ENCODE assay signal across 8 cellular contexts in the genomic region with DNA sequence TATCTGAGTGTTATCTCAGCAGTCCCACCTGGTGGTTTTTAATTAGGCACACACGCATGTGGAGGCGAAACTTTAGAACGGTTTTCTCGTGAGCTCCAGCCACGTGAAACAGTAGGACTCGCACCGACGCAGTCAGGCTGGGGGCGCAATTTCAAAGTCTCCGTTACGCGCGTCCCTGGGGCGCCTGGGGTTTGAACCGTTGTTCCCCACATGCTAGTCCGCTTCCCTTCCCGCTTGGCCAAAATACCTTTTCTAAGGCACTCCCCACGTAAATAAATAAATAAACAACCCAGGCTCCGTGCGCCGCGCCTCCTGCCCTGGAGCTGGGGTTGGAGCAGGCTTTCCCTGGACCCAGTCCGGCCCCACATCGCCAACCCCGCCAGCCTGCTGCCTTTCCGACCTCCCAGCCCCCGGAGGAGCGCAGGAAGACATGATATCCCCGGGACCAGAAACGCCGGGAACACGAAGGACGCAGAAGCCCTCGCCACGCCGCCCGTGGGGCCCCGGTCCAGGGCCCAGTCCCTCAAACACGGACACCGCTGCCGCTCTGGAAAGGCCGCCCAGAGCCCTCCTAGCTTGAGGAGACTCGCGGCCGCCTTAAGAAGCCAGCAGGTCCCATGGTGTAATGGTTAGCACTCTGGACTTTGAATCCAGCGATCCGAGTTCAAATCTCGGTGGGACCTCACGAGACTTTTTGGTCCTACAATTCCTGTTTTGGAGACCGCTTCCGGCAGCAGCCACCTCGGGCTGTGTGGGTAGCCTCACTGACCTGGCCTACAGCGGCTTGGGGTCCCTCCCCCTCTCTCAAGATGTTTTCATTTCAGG. TPM values are rescaled to one million over a fixed set of nuclear protein-coding genes. Genes with fewer than 3 reads are reported as not detected.
A peak's percentile ranks its signal among the peaks of the same experiment; 100 is the strongest.
DNase-seq lines count a peak whose midpoint lies in the region; ATAC-seq and TF ChIP-seq lines count a peak whose summit lies in the region.

No MANE protein-coding gene starts in this region.

- CTCF ChIA-PET in CD4-positive, alpha-beta memory T cell (lab: Charles Lee; ENCODE audit: partially characterized antibody): interaction anchor here (0.6 to 5.5 kb wide), 11 partner anchors 8 to 299 kb away, joined by 3 to 120 read pairs (median 13); partner anchors contain the start of genes ABI3, ATP5MC1, GNGT2 and PHOSPHO1
- CTCF ChIA-PET in activated CD4-positive, alpha-beta memory T cell treated with anti-CD3 and anti-CD28 coated beads, Interleukin-2, amount 10 ng/mL, durations not matched to agents 7 days and 5 days (lab: Charles Lee): interaction anchor here (1.0 to 5.3 kb wide), 12 partner anchors 10 to 364 kb away, joined by 3 to 37 read pairs (median 6); partner anchors contain the start of genes ABI3, GNGT2 and PHOSPHO1

- 0% methylated on average over 53 of the region's 53 CpGs for WGBS in ectodermal cell, 2 experiments
- WGBS in lung, 2 donors: 0% methylated on average over 47 to 53 of the region's 53 CpGs

- peaks cover 0 to 13% (median 0%) of the 10 kb centered on the region in 8 donors for H3K9me3 Mint-ChIP-seq in CD4-positive, alpha-beta memory T cell
- no peaks in the 10 kb centered on the region for H3K9me3 Mint-ChIP-seq in activated CD4-positive, alpha-beta memory T cell treated with anti-CD3 and anti-CD28 coated beads, Interleukin-2, amount 10 ng/mL, durations not matched to agents 7 days and 5 days

- H3K27ac Mint-ChIP-seq in CD4-positive, alpha-beta memory T cell: peak overlapping the region; percentile 95 to 100 (median 97)
- H3K27ac Mint-ChIP-seq in activated CD4-positive, alpha-beta memory T cell treated with anti-CD3 and anti-CD28 coated beads, Interleukin-2, amount 10 ng/mL, durations not matched to agents 7 days and 5 days: peak overlapping the region; percentile 100

- peak; percentile 85 to 95 (median 91) for DNase-seq in CD4-positive, alpha-beta memory T cell
- DNase-seq in HK-2 (ENCODE audit: unreplicated experiment) (peak; percentile 96), NCI-H82 treated with DMSO at 0.1 percent for 48 hours (lab: John Stamatoyannopoulos, UW; ENCODE audit: unreplicated experiment) (peak; percentile 93), lung (ENCODE audit: low spot score) (peak; percentile 91)
- peak; percentile 93 for DNase-seq in activated CD4-positive, alpha-beta memory T cell treated with anti-CD3 and anti-CD28 coated beads, Interleukin-2, amount 10 ng/mL, durations not matched to agents 7 days and 5 days
- DNase-seq in stimulated activated CD4-positive, alpha-beta T cell treated with anti-CD3 and anti-CD28 coated beads, TNF-alpha, amount 100 ng/mL, for 4 hours (ENCODE audit: low read depth in 3 of 3): peak; percentile 86 to 96 (median 91)

- H3K4me3 Mint-ChIP-seq in CD4-positive, alpha-beta memory T cell: peak overlapping the region; percentile 89 to 99 (median 91)
- peak overlapping the region; percentile 90 for H3K4me3 Mint-ChIP-seq in activated CD4-positive, alpha-beta memory T cell treated with anti-CD3 and anti-CD28 coated beads, Interleukin-2, amount 10 ng/mL, durations not matched to agents 7 days and 5 days

- H3K4me1 ChIP-seq in CD4-positive, alpha-beta memory T cell (ENCODE audit: insufficient read depth, low read length): peaks cover 15% of the 10 kb centered on the region
- H3K4me1 ChIP-seq in ectodermal cell (ENCODE audit: control insufficient read depth, insufficient read depth, low read length): no peaks in the 10 kb centered on the region
- peaks cover 0 to 5% of the 10 kb centered on the region in 2 donors for H3K4me1 ChIP-seq in lung (ENCODE audit: control insufficient read depth in 2 of 2, insufficient read depth in 2 of 2, low read length in 2 of 2)

- H3K27me3 ChIP-seq in CD4-positive, alpha-beta memory T cell (ENCODE audit: insufficient read depth, low read length): no peaks in the 10 kb centered on the region
- H3K27me3 ChIP-seq in ectodermal cell (ENCODE audit: control insufficient read depth, insufficient read depth, low read length, poor library complexity, severe bottlenecking) (no peaks in the 10 kb centered on the region), lung (ENCODE audit: control insufficient read depth, insufficient read depth) (no peaks in the 10 kb centered on the region)

- POLR2A ChIA-PET in CD4-positive, alpha-beta memory T cell (lab: Charles Lee; ENCODE audit: partially characterized antibody): interaction anchor here (0.6 to 8.3 kb wide), 20 partner anchors 9 to 1319 kb away, joined by 3 to 169 read pairs (median 5); partner anchors contain the start of genes ABI3, ATP5MC1, GNGT2 and PHOSPHO1
- POLR2A ChIA-PET in activated CD4-positive, alpha-beta memory T cell treated with anti-CD3 and anti-CD28 coated beads, Interleukin-2, amount 10 ng/mL, durations not matched to agents 7 days and 5 days (lab: Charles Lee): interaction anchor here (0.7 to 7.5 kb wide), 23 partner anchors 8 to 1297 kb away, joined by 3 to 88 read pairs (median 4); partner anchors contain the start of genes ABI3, GNGT2, IGF2BP1 and PHOSPHO1

- H3K27me3 Mint-ChIP-seq in CD4-positive, alpha-beta memory T cell: peaks cover 0 to 6% of the 10 kb centered on the region in 2 donors
- no peaks in the 10 kb centered on the region for H3K27me3 Mint-ChIP-seq in activated CD4-positive, alpha-beta memory T cell treated with anti-CD3 and anti-CD28 coated beads, Interleukin-2, amount 10 ng/mL, durations not matched to agents 7 days and 5 days

- TF ChIP-seq CTCF in lung (IDR thresholded peaks at IDR 0.05; ENCODE audit: control extremely low read depth, extremely low read depth): peak; percentile 22

- H3K4me1 Mint-ChIP-seq in CD4-positive, alpha-beta memory T cell: peaks cover 10 to 45% (median 20%) of the 10 kb centered on the region in 4 donors
- H3K4me1 Mint-ChIP-seq in activated CD4-positive, alpha-beta memory T cell treated with anti-CD3 and anti-CD28 coated beads, Interleukin-2, amount 10 ng/mL, durations not matched to agents 7 days and 5 days: peaks cover 57% of the 10 kb centered on the region

- no peaks in the 10 kb centered on the region for H3K9me3 ChIP-seq in CD4-positive, alpha-beta memory T cell (ENCODE audit: control insufficient read depth in 1 of 2, low read length in 2 of 2)
- no peaks in the 10 kb centered on the region for H3K9me3 ChIP-seq in ectodermal cell (ENCODE audit: control insufficient read depth, low read length)
- no peaks in the 10 kb centered on the region for H3K9me3 ChIP-seq in lung (ENCODE audit: control insufficient read depth in 2 of 2, insufficient read depth in 1 of 2, low read length in 1 of 2)

- peaks cover 0 to 14% of the 10 kb centered on the region in 2 donors for H3K36me3 Mint-ChIP-seq in CD4-positive, alpha-beta memory T cell
- H3K36me3 Mint-ChIP-seq in activated CD4-positive, alpha-beta memory T cell treated with anti-CD3 and anti-CD28 coated beads, Interleukin-2, amount 10 ng/mL, durations not matched to agents 7 days and 5 days (ENCODE audit: low read depth): peaks cover 3% of the 10 kb centered on the region

- intact Hi-C loops in CD4-positive, alpha-beta memory T cell (cut with micrococcal nuclease): loop anchor here (1.0 to 5.0 kb wide), 8 partner anchors 12 to 1145 kb away; partner anchors contain the start of genes ATP5MC1, KAT7, NFE2L1 and ZNF652

- ATAC-seq in GM19455 (IDR thresholded peaks at IDR 0.05; ENCODE audit: unreplicated experiment) (peak; percentile 47), lung (ENCODE audit: insufficient read depth, low FRiP score) (peak; percentile 79)

- no peaks in the 10 kb centered on the region for H3K36me3 ChIP-seq in CD4-positive, alpha-beta memory T cell (ENCODE audit: insufficient read depth, low read length)
- H3K36me3 ChIP-seq in ectodermal cell (ENCODE audit: control insufficient read depth, insufficient read depth, low read length): no peaks in the 10 kb centered on the region
- no peaks in the 10 kb centered on the region for H3K36me3 ChIP-seq in lung (ENCODE audit: control insufficient read depth in 2 of 2, insufficient read depth in 2 of 2, low read length in 2 of 2)

- H3K4me3 ChIP-seq in CD4-positive, alpha-beta memory T cell (ENCODE audit: low read length in 2 of 2): peak overlapping the region; percentile 48 to 65
- H3K4me3 ChIP-seq in ectodermal cell (ENCODE audit: insufficient read depth, low read depth, low read length) (peak overlapping the region; percentile 90), lung (peak overlapping the region; percentile 56)

- H3K27ac ChIP-seq in CD4-positive, alpha-beta memory T cell (ENCODE audit: low read depth, low read length): peak overlapping the region; percentile 86
- H3K27ac ChIP-seq in ectodermal cell (ENCODE audit: insufficient read depth, low read depth, low read length, poor library complexity, severe bottlenecking) (peak overlapping the region; percentile 86), lung (ENCODE audit: low read depth in 1 of 2, low read length in 1 of 2) (peak overlapping the region; percentile 95 to 97)

RNA-seq across cellular contexts. Expression of gene GNGT2, which starts 18.2 kb away (rescaled TPM):
- total RNA-seq in CD4-positive, alpha-beta memory T cell: 1 to 10 TPM; 2.9 to 3.3 TPM
- 1 to 10 TPM; 6.9 to 8.2 TPM for polyA plus RNA-seq in CD4-positive, alpha-beta memory T cell
- 10 to 100 TPM; 22.7 to 23.8 TPM for total RNA-seq in activated CD4-positive, alpha-beta memory T cell treated with anti-CD3 and anti-CD28 coated beads, Interleukin-2, amount 10 ng/mL, durations not matched to agents 7 days and 5 days
- polyA plus RNA-seq in ectodermal cell (2013, experiment 1 of 4): not detected
- not detected for polyA plus RNA-seq in ectodermal cell (2013, experiment 2 of 4)
- polyA plus RNA-seq in ectodermal cell (2013, experiment 3 of 4): not detected
- polyA plus RNA-seq in ectodermal cell (2013, experiment 4 of 4): 0.36 TPM
- total RNA-seq in lung: 1 to 10 TPM; 1.8 to 4.7 TPM
- 10 to 100 TPM in 1 of 2 donors, 1 to 10 TPM in 1; 9.9 to 12.3 TPM for polyA plus RNA-seq in lung

RNA-seq across cellular contexts. Expression of gene ABI3, which starts 18.4 kb away (rescaled TPM):
- total RNA-seq in CD4-positive, alpha-beta memory T cell: 10 to 100 TPM in 1 of 2 experiments, 1 to 10 TPM in 1; 9.5 to 11.5 TPM
- polyA plus RNA-seq in CD4-positive, alpha-beta memory T cell: 10 to 100 TPM; 14.3 to 24.5 TPM
- 10 to 100 TPM; 46.3 to 48.2 TPM for total RNA-seq in activated CD4-positive, alpha-beta memory T cell treated with anti-CD3 and anti-CD28 coated beads, Interleukin-2, amount 10 ng/mL, durations not matched to agents 7 days and 5 days
- polyA plus RNA-seq in ectodermal cell (2013, experiment 1 of 4): 0.83 TPM
- 0.50 TPM for polyA plus RNA-seq in ectodermal cell (2013, experiment 2 of 4)
- polyA plus RNA-seq in ectodermal cell (2013, experiment 3 of 4): 0.59 TPM
- polyA plus RNA-seq in ectodermal cell (2013, experiment 4 of 4): 0.36 TPM
- 10 to 100 TPM in 1 of 2 donors, 1 to 10 TPM in 1; 6.9 to 20.0 TPM for total RNA-seq in lung
- 10 to 100 TPM; 16.2 to 19.2 TPM for polyA plus RNA-seq in lung

RNA-seq across cellular contexts. Expression of gene PHOSPHO1, which starts 38.5 kb away (rescaled TPM):
- total RNA-seq in CD4-positive, alpha-beta memory T cell: not detected
- polyA plus RNA-seq in CD4-positive, alpha-beta memory T cell: under 1 TPM; 0.10 to 0.29 TPM
- total RNA-seq in activated CD4-positive, alpha-beta memory T cell treated with anti-CD3 and anti-CD28 coated beads, Interleukin-2, amount 10 ng/mL, durations not matched to agents 7 days and 5 days: not detected
- polyA plus RNA-seq in ectodermal cell (2013, experiment 1 of 4): not detected
- polyA plus RNA-seq in ectodermal cell (2013, experiment 2 of 4): 0.43 TPM
- polyA plus RNA-seq in ectodermal cell (2013, experiment 3 of 4): 0.32 TPM
- polyA plus RNA-seq in ectodermal cell (2013, experiment 4 of 4): not detected
- total RNA-seq in lung: 10 to 100 TPM in 1 of 2 donors, 1 to 10 TPM in 1; 1.6 to 10.2 TPM
- polyA plus RNA-seq in lung: 1 to 10 TPM in 1 of 2 donors, under 1 TPM in 1; 0.37 to 2.2 TPM

RNA-seq across cellular contexts. Expression of gene B4GALNT2, which starts 59.6 kb away (rescaled TPM):
- total RNA-seq in CD4-positive, alpha-beta memory T cell: under 1 TPM; 0.06 TPM
- polyA plus RNA-seq in CD4-positive, alpha-beta memory T cell: not detected
- not detected for total RNA-seq in activated CD4-positive, alpha-beta memory T cell treated with anti-CD3 and anti-CD28 coated beads, Interleukin-2, amount 10 ng/mL, durations not matched to agents 7 days and 5 days
- 0.15 TPM for polyA plus RNA-seq in ectodermal cell (2013, experiment 1 of 4)
- not detected for polyA plus RNA-seq in ectodermal cell (2013, experiment 2 of 4)
- 0.11 TPM for polyA plus RNA-seq in ectodermal cell (2013, experiment 3 of 4)
- 0.04 TPM for polyA plus RNA-seq in ectodermal cell (2013, experiment 4 of 4)
- under 1 TPM in 1 of 2 donors, not detected in 1; 0.25 TPM for total RNA-seq in lung
- under 1 TPM; 0.08 to 0.15 TPM for polyA plus RNA-seq in lung

Comparison
In these comparisons a context has a peak if more than half of its experiments do, and no peak if none do; other contexts are left out.
1. Peak in every context shown above with its lines: DNase-seq, ATAC-seq, H3K4me3 ChIP-seq and H3K27ac ChIP-seq.
2. RNA of gene GNGT2, which starts 18.2 kb away (total RNA-seq): 22.7 to 23.8 TPM in activated CD4-positive, alpha-beta memory T cell treated with anti-CD3 and anti-CD28 coated beads, Interleukin-2, amount 10 ng/mL, durations not matched to agents 7 days and 5 days; 1.8 to 4.7 TPM in lung and 2.9 to 3.3 TPM in CD4-positive, alpha-beta memory T cell; every median in the first group is over 4 times any median in the second.